4 cellular contexts compared by ENCODE assay signal in the genomic region with DNA sequence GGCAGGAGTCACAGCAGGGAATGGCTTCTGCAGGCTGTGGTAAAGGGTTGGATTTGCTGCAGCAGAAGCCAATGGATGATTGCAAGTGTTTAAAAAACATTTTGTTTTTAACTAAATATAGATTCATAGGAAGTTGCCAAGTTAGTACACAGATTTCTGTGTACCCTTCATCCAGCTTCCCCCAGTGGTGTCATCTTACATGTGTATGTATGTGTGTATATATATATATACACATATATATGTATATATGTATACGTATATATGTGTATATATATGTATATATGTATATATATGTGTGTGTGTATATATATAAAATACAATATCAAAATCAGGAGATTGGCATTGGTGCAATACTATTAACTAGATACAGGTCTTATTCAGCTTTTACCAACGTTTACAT. TPM values are rescaled to one million over a fixed set of nuclear protein-coding genes. Genes with fewer than 3 reads are reported as not detected.
"Had no signal": no experiment of that assay in that cellular context is flagged by ENCODE, and none has a peak within 500 bp of the region (broad histone marks: within the 10 kb centered on the region; RNA-seq: fewer than 3 reads in every experiment).

No MANE protein-coding gene starts in this region.

- H3K4me3 ChIP-seq: GM12878 had no signal

- DNase-seq: GDM1, GF-D8 had no signal

RNA-seq across cellular contexts. Expression of gene FAM124B, which starts 19.2 kb away (rescaled TPM):
- total RNA-seq: G401, GM12878 had no signal
